In the genomic region with DNA sequence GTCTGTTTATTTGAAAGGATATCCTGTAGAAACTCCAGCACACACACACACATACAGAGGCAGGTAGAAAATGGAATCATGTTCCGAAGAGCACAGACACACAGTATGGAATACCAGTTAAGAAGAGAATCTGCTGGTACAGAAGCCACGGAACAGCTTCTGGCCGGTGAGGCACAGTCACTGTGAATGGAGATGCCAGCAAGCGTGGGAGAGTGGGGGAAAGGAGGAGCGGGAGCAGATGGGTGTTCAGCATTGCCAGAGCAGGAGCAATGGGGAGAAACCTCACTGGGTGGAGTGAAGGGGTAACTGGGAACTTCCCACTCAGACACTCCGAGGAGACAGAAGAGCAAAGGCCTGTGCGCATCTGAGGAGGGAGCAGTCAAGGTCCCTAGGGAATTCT, we compare ENCODE assay signal across 1 cellular context.
TF ChIP-seq lines count a peak whose summit lies in the region.

No MANE protein-coding gene starts in this region.

TF ChIP-seq in K562, 482 proteins besides CTCF, POLR2A, EP300 and RAD21:
- TF ChIP-seq, protein P1, sequence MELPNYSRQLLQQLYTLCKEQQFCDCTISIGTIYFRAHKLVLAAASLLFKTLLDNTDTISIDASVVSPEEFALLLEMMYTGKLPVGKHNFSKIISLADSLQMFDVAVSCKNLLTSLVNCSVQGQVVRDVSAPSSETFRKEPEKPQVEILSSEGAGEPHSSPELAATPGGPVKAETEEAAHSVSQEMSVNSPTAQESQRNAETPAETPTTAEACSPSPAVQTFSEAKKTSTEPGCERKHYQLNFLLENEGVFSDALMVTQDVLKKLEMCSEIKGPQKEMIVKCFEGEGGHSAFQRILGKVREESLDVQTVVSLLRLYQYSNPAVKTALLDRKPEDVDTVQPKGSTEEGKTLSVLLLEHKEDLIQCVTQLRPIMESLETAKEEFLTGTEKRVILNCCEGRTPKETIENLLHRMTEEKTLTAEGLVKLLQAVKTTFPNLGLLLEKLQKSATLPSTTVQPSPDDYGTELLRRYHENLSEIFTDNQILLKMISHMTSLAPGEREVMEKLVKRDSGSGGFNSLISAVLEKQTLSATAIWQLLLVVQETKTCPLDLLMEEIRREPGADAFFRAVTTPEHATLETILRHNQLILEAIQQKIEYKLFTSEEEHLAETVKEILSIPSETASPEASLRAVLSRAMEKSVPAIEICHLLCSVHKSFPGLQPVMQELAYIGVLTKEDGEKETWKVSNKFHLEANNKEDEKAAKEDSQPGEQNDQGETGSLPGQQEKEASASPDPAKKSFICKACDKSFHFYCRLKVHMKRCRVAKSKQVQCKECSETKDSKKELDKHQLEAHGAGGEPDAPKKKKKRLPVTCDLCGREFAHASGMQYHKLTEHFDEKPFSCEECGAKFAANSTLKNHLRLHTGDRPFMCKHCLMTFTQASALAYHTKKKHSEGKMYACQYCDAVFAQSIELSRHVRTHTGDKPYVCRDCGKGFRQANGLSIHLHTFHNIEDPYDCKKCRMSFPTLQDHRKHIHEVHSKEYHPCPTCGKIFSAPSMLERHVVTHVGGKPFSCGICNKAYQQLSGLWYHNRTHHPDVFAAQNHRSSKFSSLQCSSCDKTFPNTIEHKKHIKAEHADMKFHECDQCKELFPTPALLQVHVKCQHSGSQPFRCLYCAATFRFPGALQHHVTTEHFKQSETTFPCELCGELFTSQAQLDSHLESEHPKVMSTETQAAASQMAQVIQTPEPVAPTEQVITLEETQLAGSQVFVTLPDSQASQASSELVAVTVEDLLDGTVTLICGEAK (IDR thresholded peaks at IDR 0.05) = no peak
- TF ChIP-seq, protein P1 (CRISPR knock-in tag; IDR thresholded peaks at IDR 0.05) = no peak
- TF ChIP-seq MCM3 (IDR thresholded peaks at IDR 0.05) = 0 out of 2 replicates have a peak, but pooled peaks have one; percentile 48
- no peak for TF ChIP-seq COPS2 (conservative IDR thresholded peaks at IDR 0.05)
- no peak for TF ChIP-seq TOE1 (IDR thresholded peaks at IDR 0.05; ENCODE audit: borderline replicate concordance)
- no peak for TF ChIP-seq TOE1 (CRISPR knock-in tag; IDR thresholded peaks at IDR 0.05; ENCODE audit: borderline replicate concordance, low read depth)
- TF ChIP-seq, protein P2, sequence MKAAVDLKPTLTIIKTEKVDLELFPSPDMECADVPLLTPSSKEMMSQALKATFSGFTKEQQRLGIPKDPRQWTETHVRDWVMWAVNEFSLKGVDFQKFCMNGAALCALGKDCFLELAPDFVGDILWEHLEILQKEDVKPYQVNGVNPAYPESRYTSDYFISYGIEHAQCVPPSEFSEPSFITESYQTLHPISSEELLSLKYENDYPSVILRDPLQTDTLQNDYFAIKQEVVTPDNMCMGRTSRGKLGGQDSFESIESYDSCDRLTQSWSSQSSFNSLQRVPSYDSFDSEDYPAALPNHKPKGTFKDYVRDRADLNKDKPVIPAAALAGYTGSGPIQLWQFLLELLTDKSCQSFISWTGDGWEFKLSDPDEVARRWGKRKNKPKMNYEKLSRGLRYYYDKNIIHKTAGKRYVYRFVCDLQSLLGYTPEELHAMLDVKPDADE (conservative IDR thresholded peaks at IDR 0.05; ENCODE audit: control insufficient read depth, low read depth, low read length) = no peak
- TF ChIP-seq ZSCAN32 (CRISPR knock-in tag; IDR thresholded peaks at IDR 0.05) = no peak
TF ChIP-seq in K562: peak in this region for 1.
